ENCODE assay signal across 9 cellular contexts in genomic region chr5:154782812-154783592, GRCh38. TPM values are rescaled to one million over a fixed set of nuclear protein-coding genes. Genes with fewer than 3 reads are reported as not detected.
A peak's percentile ranks its signal among the peaks of the same experiment; 100 is the strongest.
DNase-seq lines count a peak whose midpoint lies in the region; ATAC-seq lines count a peak whose summit lies in the region.
"Had no signal": no experiment of that assay in that cellular context is flagged by ENCODE, and none has a peak within 500 bp of the region (broad histone marks: within the 10 kb centered on the region; RNA-seq: fewer than 3 reads in every experiment).

No MANE protein-coding gene starts in this region.

- no peak overlapping the region for H3K4me3 ChIP-seq in neuronal stem cell (ENCODE audit: low read length in 2 of 2)
- H3K4me3 ChIP-seq in mesendoderm (ENCODE audit: low read length): no peak overlapping the region

- H3K9ac ChIP-seq in neuronal stem cell (ENCODE audit: low read depth, low read length, poor library complexity) (no peak overlapping the region), mesendoderm (ENCODE audit: low read length) (no peak overlapping the region)

- H2BK5ac ChIP-seq in neuronal stem cell (ENCODE audit: low read length) (no peak overlapping the region), mesendoderm (ENCODE audit: low read length) (no peak overlapping the region)

- H2AFZ ChIP-seq in neuronal stem cell (ENCODE audit: low read length): no peak overlapping the region

- H3K18ac ChIP-seq in neuronal stem cell (ENCODE audit: low read length): no peak overlapping the region
- no peak overlapping the region for H3K18ac ChIP-seq in mesendoderm (ENCODE audit: low read length)

- H3K4me1 ChIP-seq in neuronal stem cell (ENCODE audit: control insufficient read depth in 2 of 2, insufficient read depth in 1 of 2, low read depth in 1 of 2, low read length in 2 of 2) (peaks cover 7 to 26% of the 10 kb centered on the region in 2 donors), mesendoderm (ENCODE audit: control insufficient read depth, low read depth, low read length) (peaks cover 27% of the 10 kb centered on the region)

- H3K4ac ChIP-seq in neuronal stem cell (ENCODE audit: low read length) (no peak overlapping the region), mesendoderm (ENCODE audit: low read depth, low read length) (no peak overlapping the region)

- H3K27me3 ChIP-seq in neuronal stem cell (ENCODE audit: control insufficient read depth in 3 of 3, insufficient read depth in 3 of 3, low read depth in 1 of 3, low read length in 3 of 3) (no peaks in the 10 kb centered on the region), mesendoderm (ENCODE audit: insufficient read depth, low read length, poor library complexity) (no peaks in the 10 kb centered on the region)

- no peak overlapping the region for H3K23ac ChIP-seq in neuronal stem cell (ENCODE audit: low read depth, low read length, poor library complexity)
- H3K23ac ChIP-seq in mesendoderm (ENCODE audit: low read length): no peak overlapping the region

- peaks cover 18% of the 10 kb centered on the region for H3K79me1 ChIP-seq in neuronal stem cell (ENCODE audit: low read depth, low read length)
- peaks cover 22% of the 10 kb centered on the region for H3K79me1 ChIP-seq in mesendoderm (ENCODE audit: low read length)

- peak overlapping the region; percentile 80 for H3K27ac Mint-ChIP-seq in central memory CD8-positive, alpha-beta T cell (ENCODE audit: low read depth)

- H3K27ac ChIP-seq in neuronal stem cell (replicated peaks; ENCODE audit: low read length) (peak overlapping the region; percentile 29), mesendoderm (ENCODE audit: low read depth, low read length) (no peak overlapping the region)

- peaks cover 0 to 25% of the 10 kb centered on the region in 2 donors for H3K36me3 ChIP-seq in neuronal stem cell (replicated peaks in 1 of 2; ENCODE audit: control insufficient read depth in 2 of 2, insufficient read depth in 2 of 2, low read length in 2 of 2)
- no peaks in the 10 kb centered on the region for H3K36me3 ChIP-seq in mesendoderm (ENCODE audit: control insufficient read depth, insufficient read depth, low read length)

- no peak overlapping the region for H4K5ac ChIP-seq in mesendoderm (ENCODE audit: low read length)

- H3K27me3 Mint-ChIP-seq in central memory CD8-positive, alpha-beta T cell: no peaks in the 10 kb centered on the region

- no peak overlapping the region for H4K8ac ChIP-seq in neuronal stem cell (ENCODE audit: low read depth, low read length)
- H4K8ac ChIP-seq in mesendoderm (ENCODE audit: low read depth, low read length): no peak overlapping the region

- peak overlapping the region; percentile 45 for H3K4me3 Mint-ChIP-seq in central memory CD8-positive, alpha-beta T cell

- H3K4me2 ChIP-seq in neuronal stem cell (ENCODE audit: insufficient read depth, low read length, poor library complexity, severe bottlenecking) (no peak overlapping the region), mesendoderm (ENCODE audit: low read length) (no peak overlapping the region)

- H4K91ac ChIP-seq in neuronal stem cell (ENCODE audit: low read depth, low read length, poor library complexity): no peak overlapping the region

- H2AK5ac ChIP-seq in neuronal stem cell (ENCODE audit: low read depth, low read length) (no peak overlapping the region), mesendoderm (ENCODE audit: low read length) (no peak overlapping the region)

- peaks cover 97% of the 10 kb centered on the region for H3K79me2 ChIP-seq in mesendoderm (ENCODE audit: control insufficient read depth, insufficient read depth, low read length)

- no CpG with 5 or more reads among the region's 1 CpG for WGBS in neuronal stem cell (ENCODE audit: extremely low coverage in 2 of 2, insufficient read length in 2 of 2, insufficient replicate concordance in 1 of 2), 2 donors
- no CpG with 5 or more reads among the region's 1 CpG for WGBS in mesendoderm (ENCODE audit: extremely low coverage, insufficient coverage, low lambda C conversion rate)

- ATAC-seq in GM18867 (IDR thresholded peaks at IDR 0.05; ENCODE audit: unreplicated experiment) (peak; percentile 15), HG02885 (IDR thresholded peaks at IDR 0.05; ENCODE audit: poor library complexity, unreplicated experiment) (peak; percentile 8)
- ATAC-seq in central memory CD8-positive, alpha-beta T cell (replicated peaks; ENCODE audit: extremely low read depth, poor library complexity, severe bottlenecking): no peak

- no peak overlapping the region for H3K56ac ChIP-seq in mesendoderm (ENCODE audit: low read length)

- H3K4me1 Mint-ChIP-seq in central memory CD8-positive, alpha-beta T cell: peaks cover 78% of the 10 kb centered on the region

- H2BK15ac ChIP-seq in neuronal stem cell (ENCODE audit: low read length) (no peak overlapping the region), mesendoderm (replicated peaks; ENCODE audit: low read depth) (no peak overlapping the region)

- no peak overlapping the region for H3K14ac ChIP-seq in neuronal stem cell (ENCODE audit: low read length)

- H2BK12ac ChIP-seq in neuronal stem cell (ENCODE audit: low read length): no peak overlapping the region

- H3K9me3 Mint-ChIP-seq in central memory CD8-positive, alpha-beta T cell: no peaks in the 10 kb centered on the region

- H2BK120ac ChIP-seq in neuronal stem cell (ENCODE audit: low read depth, low read length) (no peak overlapping the region), mesendoderm (ENCODE audit: low read depth, low read length) (no peak overlapping the region)

- no peak for DNase-seq in central memory CD8-positive, alpha-beta T cell (ENCODE audit: low spot score in 2 of 2)
- DNase-seq in neuronal stem cell (ENCODE audit: low spot score) (no peak), NCI-H128 (lab: John Stamatoyannopoulos, UW; ENCODE audit: unreplicated experiment) (no peak), glomerular visceral epithelial cell (ENCODE audit: extremely low spot score) (no peak), NCI-H345 treated with DMSO at 0.1 percent for 48 hours (lab: John Stamatoyannopoulos, UW; ENCODE audit: unreplicated experiment) (no peak), mesendoderm (no peak)
- DNase-seq: central memory CD4-positive, alpha-beta T cell had no signal

- no peaks in the 10 kb centered on the region for H3K9me3 ChIP-seq in neuronal stem cell (replicated peaks in 1 of 2; ENCODE audit: control insufficient read depth in 2 of 2, insufficient read depth in 1 of 2, low read depth in 1 of 2, low read length in 2 of 2)

- peaks cover 2% of the 10 kb centered on the region for H3K36me3 Mint-ChIP-seq in central memory CD8-positive, alpha-beta T cell (ENCODE audit: insufficient read depth)

RNA-seq across cellular contexts. Expression of gene LARP1, which starts 27.8 kb away (rescaled TPM):
- 96.5 TPM for polyA plus RNA-seq in neuronal stem cell (2013, experiment 1 of 2)
- 92.3 TPM for polyA plus RNA-seq in neuronal stem cell (2013, experiment 2 of 2)
- polyA plus RNA-seq in mesendoderm (2013, experiment 1 of 2): 220 TPM
- 229 TPM for polyA plus RNA-seq in mesendoderm (2013, experiment 2 of 2)
